In genomic region chr22:39437836-39438704, GRCh38 we compare ENCODE assay signal across 14 cellular contexts. TPM values are rescaled to one million over a fixed set of nuclear protein-coding genes. Genes with fewer than 3 reads are reported as not detected.
DNase-seq lines count a peak whose midpoint lies in the region; ATAC-seq and TF ChIP-seq lines count a peak whose summit lies in the region.
"Had no signal": no experiment of that assay in that cellular context is flagged by ENCODE, and none has a peak within 500 bp of the region (broad histone marks: within the 10 kb centered on the region; RNA-seq: fewer than 3 reads in every experiment).

No MANE protein-coding gene starts in this region.

- H3K4me1 Mint-ChIP-seq in glutamatergic neuron (ENCODE audit: low read depth, unreplicated experiment) (no peaks in the 10 kb centered on the region), chondrocyte (ENCODE audit: low read depth) (peaks cover 13% of the 10 kb centered on the region)

- no peak for TF ChIP-seq POLR2A in ovary (IDR thresholded peaks at IDR 0.05)

- no peak for TF ChIP-seq EP300 in ovary (IDR thresholded peaks at IDR 0.05)

- no peaks in the 10 kb centered on the region for H3K9me2 ChIP-seq in MM.1S (replicated peaks; ENCODE audit: insufficient read depth, low read length)

- no peak for ATAC-seq in GM21717 (IDR thresholded peaks at IDR 0.05; ENCODE audit: unreplicated experiment)

- peaks cover 29% of the 10 kb centered on the region for H3F3A ChIP-seq in MM.1S (ENCODE audit: insufficient read depth, low read length)

- H3K4me3 Mint-ChIP-seq in glutamatergic neuron (ENCODE audit: unreplicated experiment) (no peak overlapping the region), chondrocyte (ENCODE audit: unreplicated experiment) (no peak overlapping the region)

- H3K27ac Mint-ChIP-seq in glutamatergic neuron (ENCODE audit: unreplicated experiment) (no peak overlapping the region), chondrocyte (ENCODE audit: unreplicated experiment) (no peak overlapping the region)

- H3K4me3 ChIP-seq in BLaER1 (no peak overlapping the region), MM.1S (ENCODE audit: low read length) (peak overlapping the region; percentile 42), epithelial cell of esophagus (ENCODE audit: low read length) (peak overlapping the region; percentile 21), ovary (peak overlapping the region; percentile 14)
- H3K4me3 ChIP-seq: HAP-1, tibial artery had no signal

- no peak for TF ChIP-seq CTCF in MM.1S (IDR thresholded peaks at IDR 0.05; ENCODE audit: low read length)
- no peak for TF ChIP-seq CTCF in epithelial cell of esophagus (IDR thresholded peaks at IDR 0.05; ENCODE audit: insufficient read depth, low read depth, low read length, missing control alignments)
- no peak for TF ChIP-seq CTCF in ovary (IDR thresholded peaks at IDR 0.05)
- TF ChIP-seq CTCF in glutamatergic neuron (IDR thresholded peaks at IDR 0.05; ENCODE audit: partially characterized antibody, unreplicated experiment): no peak
- TF ChIP-seq CTCF in chondrocyte (IDR thresholded peaks at IDR 0.05): no peak
- no peak for TF ChIP-seq CTCF in GM10266 (IDR thresholded peaks at IDR 0.05; ENCODE audit: control insufficient read depth, insufficient read depth, low read depth, missing control alignments)

- 0 out of 2 replicates have a peak overlapping the region, but pooled peaks have one; percentile 27 for H3K9ac ChIP-seq in BLaER1
- H3K9ac ChIP-seq in MM.1S (ENCODE audit: low read length): peak overlapping the region; percentile 78

- peaks cover 60% of the 10 kb centered on the region for H3K4me1 ChIP-seq in BLaER1
- H3K4me1 ChIP-seq in MM.1S (ENCODE audit: low read length): peaks cover 28% of the 10 kb centered on the region
- peaks cover 6% of the 10 kb centered on the region for H3K4me1 ChIP-seq in ovary (ENCODE audit: insufficient read depth)
- H3K4me1 ChIP-seq: HAP-1 had no signal

- H3K9me3 Mint-ChIP-seq in glutamatergic neuron (ENCODE audit: unreplicated experiment): peaks cover 2% of the 10 kb centered on the region
- no peaks in the 10 kb centered on the region for H3K9me3 Mint-ChIP-seq in chondrocyte (ENCODE audit: low read depth)
- H3K9me3 Mint-ChIP-seq: neural crest cell had no signal

- 23 to 35% (median 30%) methylated on average over 15 of the region's 15 CpGs for WGBS in ovary, 3 donors

- no peaks in the 10 kb centered on the region for H4K20me1 ChIP-seq in BLaER1
- no peaks in the 10 kb centered on the region for H4K20me1 ChIP-seq in MM.1S (ENCODE audit: insufficient read depth, low read length)

- DNase-seq in MM.1S: peak; percentile 72
- DNase-seq in epithelial cell of esophagus (ENCODE audit: low read depth): no peak
- no peak for DNase-seq in ovary
- DNase-seq in glutamatergic neuron: no peak
- DNase-seq in chondrocyte (ENCODE audit: low spot score): no peak
- DNase-seq in GM10266 (ENCODE audit: extremely low spot score): no peak
- DNase-seq: AML-193, GF-D8, tibial artery had no signal

- H3K27me3 ChIP-seq in BLaER1 (no peaks in the 10 kb centered on the region), MM.1S (replicated peaks; ENCODE audit: insufficient read depth, low read length) (no peaks in the 10 kb centered on the region), ovary (no peaks in the 10 kb centered on the region)

- H3K4me2 ChIP-seq in BLaER1: peak overlapping the region; percentile 83
- peak overlapping the region; percentile 85 for H3K4me2 ChIP-seq in MM.1S (ENCODE audit: low read depth, low read length)

- H3K27ac ChIP-seq in BLaER1 (peak overlapping the region; percentile 31; the same call in 1 of the 2 replicates), MM.1S (ENCODE audit: low read length) (peak overlapping the region; percentile 90), ovary (no peak overlapping the region)
- H3K27ac ChIP-seq: tibial artery had no signal

- intact Hi-C loops in ovary (cut with DNase I): no loop called here

- H3K36me3 Mint-ChIP-seq in glutamatergic neuron (ENCODE audit: unreplicated experiment) (no peaks in the 10 kb centered on the region), chondrocyte (ENCODE audit: low read depth) (no peaks in the 10 kb centered on the region)

- H2AFZ ChIP-seq in MM.1S (ENCODE audit: low read length): peak overlapping the region; percentile 24; the same call in 1 of the 2 replicates

- no peaks in the 10 kb centered on the region for H3K9me3 ChIP-seq in BLaER1
- H3K9me3 ChIP-seq in MM.1S (replicated peaks; ENCODE audit: insufficient read depth, low read length): no peaks in the 10 kb centered on the region
- no peaks in the 10 kb centered on the region for H3K9me3 ChIP-seq in ovary
- H3K9me3 ChIP-seq: HAP-1, tibial artery had no signal

- H3K36me3 ChIP-seq in BLaER1 (peaks cover 16% of the 10 kb centered on the region; the same call in 1 of the 2 replicates), MM.1S (replicated peaks; ENCODE audit: insufficient read depth, low read length) (no peaks in the 10 kb centered on the region), ovary (no peaks in the 10 kb centered on the region)
- H3K36me3 ChIP-seq: HAP-1 had no signal

- H3K79me2 ChIP-seq in MM.1S (ENCODE audit: low read length): no peaks in the 10 kb centered on the region

- H3K27me3 Mint-ChIP-seq in glutamatergic neuron (ENCODE audit: unreplicated experiment) (peaks cover 4% of the 10 kb centered on the region), chondrocyte (ENCODE audit: low read depth) (no peaks in the 10 kb centered on the region)

RNA-seq across cellular contexts. Expression of gene MGAT3, which starts 18.7 kb away (rescaled TPM):
- total RNA-seq in ovary: 1 to 10 TPM in 5 of 7 donors, under 1 TPM in 2; 0.91 to 5.9 (median 1.1) TPM
- polyA plus RNA-seq in ovary: 1 to 10 TPM; 2.1 to 2.3 TPM
- 12.8 TPM for total RNA-seq in glutamatergic neuron (ENCODE audit: unreplicated experiment)
- total RNA-seq in chondrocyte: 3.6 to 6.4 TPM (median 6.1 TPM) in 3 replicates
- total RNA-seq: dermis microvascular lymphatic vessel endothelial cell had no signal

RNA-seq across cellular contexts. Expression of gene TAB1, which starts 38.5 kb away (rescaled TPM):
- total RNA-seq in ovary: 10 to 100 TPM; 20.3 to 39.2 (median 30.6) TPM
- polyA plus RNA-seq in ovary: 10 to 100 TPM; 10.7 to 29.5 TPM
- total RNA-seq in glutamatergic neuron (ENCODE audit: unreplicated experiment): 27.5 TPM
- 17.1 to 24.5 TPM (median 21.3 TPM) in 3 replicates for total RNA-seq in chondrocyte

Comparison
In these comparisons a context has a peak if more than half of its experiments do, and no peak if none do; other contexts are left out.
1. H3K27ac ChIP-seq: peak in BLaER1 (single experiment) and MM.1S (single experiment); none in ovary (0 of 2).